21 cellular contexts compared by ENCODE assay signal in the genomic region with DNA sequence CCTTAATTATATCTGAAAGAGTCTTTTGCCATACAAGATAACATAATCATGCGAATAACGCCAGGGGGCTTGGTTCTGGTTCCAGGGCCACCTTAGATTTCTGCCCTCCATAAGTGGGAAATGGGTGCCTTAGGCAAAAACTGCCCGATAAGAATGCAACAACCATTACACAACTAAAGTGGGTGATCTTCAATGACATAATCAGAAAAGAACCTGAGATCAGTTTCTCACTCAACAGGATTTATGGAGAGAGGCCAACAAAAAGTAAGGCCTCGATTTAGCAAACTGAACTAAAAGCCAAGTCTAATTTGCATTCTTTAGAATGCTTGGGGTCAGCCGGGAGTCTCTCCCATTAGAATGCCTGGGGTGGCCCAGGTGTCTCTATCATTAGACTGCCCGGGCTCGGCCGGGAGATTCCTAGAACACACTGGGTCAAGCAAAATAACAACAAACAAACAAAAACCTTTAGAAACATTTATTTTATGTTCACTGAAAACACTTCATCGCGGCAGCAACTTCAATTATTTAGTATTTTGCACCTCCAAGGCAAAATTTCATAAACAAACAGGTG.
DNase-seq lines count a peak whose midpoint lies in the region; ATAC-seq and TF ChIP-seq lines count a peak whose summit lies in the region.
"Had no signal": no experiment of that assay in that cellular context is flagged by ENCODE, and none has a peak within 500 bp of the region (broad histone marks: within the 10 kb centered on the region; RNA-seq: fewer than 3 reads in every experiment).

No MANE protein-coding gene starts in this region.

- H3K9me3 Mint-ChIP-seq in nephron = peaks cover 15% of the 10 kb centered on the region

- no peaks in the 10 kb centered on the region for H4K20me1 ChIP-seq in BLaER1

- H3K4me3 ChIP-seq in BLaER1 = no peak overlapping the region
- H3K4me3 ChIP-seq in H7 (ENCODE audit: insufficient read depth, low read depth, low read length) = no peak overlapping the region
- no peak overlapping the region for H3K4me3 ChIP-seq in body of pancreas
- H3K4me3 ChIP-seq in right cardiac atrium (ENCODE audit: low read length) = no peak overlapping the region
- H3K4me3 ChIP-seq: colonic mucosa had no signal

- DNase-seq in H7 (peak; percentile 10), body of pancreas (no peak), Kasumi-1 (lab: John Stamatoyannopoulos, UW) (no peak), NCI-H2196 treated with DMSO at 0.1 percent for 48 hours (lab: John Stamatoyannopoulos, UW; ENCODE audit: unreplicated experiment) (no peak), right cardiac atrium (no peak)
- DNase-seq: activated CD4-positive, CD25-positive, alpha-beta regulatory T cell; amygdala; DND-41; hippocampal formation; kidney glomerular epithelial cell; NCI-H2081 treated with DMSO at 0.1 percent for 48 hours; NCI-H524 treated with DMSO at 0.1 percent for 48 hours; SHP77 treated with DMSO at 0.1 percent for 48 hours; stimulated activated CD4-positive, alpha-beta T cell treated with anti-CD3 and anti-CD28 coated beads, Interleukin-15, amount 100 ng/mL, for 24 hours; stimulated activated naive B cell treated with anti-CD40 and anti-IgM and Interleukin-4, amounts not matched to agents 10 μg/mL and 1 μg/mL and 100 μg/mL, for 72 hours had no signal

- H3K4me1 ChIP-seq in BLaER1 (peaks cover 50% of the 10 kb centered on the region), body of pancreas (peaks cover 4% of the 10 kb centered on the region), right cardiac atrium (ENCODE audit: control insufficient read depth, insufficient read depth, low read length) (no peaks in the 10 kb centered on the region)

- peak overlapping the region; percentile 10 to 48 (median 37) for H3K27ac Mint-ChIP-seq in nephron
- H3K27ac Mint-ChIP-seq: CD8-positive, alpha-beta T cell had no signal

- H3K36me3 ChIP-seq in BLaER1 (no peaks in the 10 kb centered on the region; the same call in 1 of the 2 replicates), H7 (replicated peaks; ENCODE audit: control insufficient read depth, insufficient read depth, low read length) (no peaks in the 10 kb centered on the region), body of pancreas (replicated peaks in 1 of 2; ENCODE audit: insufficient read depth in 1 of 2, low read depth in 2 of 2) (peaks cover 0 to 3% of the 10 kb centered on the region in 2 donors)
- H3K36me3 ChIP-seq: colonic mucosa had no signal

- H3K27me3 ChIP-seq in BLaER1 (no peaks in the 10 kb centered on the region), H7 (ENCODE audit: control insufficient read depth, insufficient read depth, low read length) (no peaks in the 10 kb centered on the region), body of pancreas (no peaks in the 10 kb centered on the region), right cardiac atrium (ENCODE audit: control insufficient read depth, insufficient read depth) (no peaks in the 10 kb centered on the region)
- H3K27me3 ChIP-seq: colonic mucosa had no signal

- H3K36me3 Mint-ChIP-seq in nephron (ENCODE audit: low read depth) = no peaks in the 10 kb centered on the region

- peaks cover 4% of the 10 kb centered on the region for H3K27me3 Mint-ChIP-seq in nephron (ENCODE audit: low read depth)
- H3K27me3 Mint-ChIP-seq: stimulated activated naive B cell treated with anti-CD40 and anti-IgM and Interleukin-4, amounts not matched to agents 10 μg/mL and 1 μg/mL and 100 μg/mL, for 72 hours had no signal

- intact Hi-C loops in body of pancreas (cut with DNase I) (no loop called here), right cardiac atrium (cut with DNase I) (no loop called here)

- TF ChIP-seq CTCF in body of pancreas (IDR thresholded peaks at IDR 0.05) (no peak), nephron (IDR thresholded peaks at IDR 0.05; ENCODE audit: unreplicated experiment in 3 of 3) (no peak)

- ATAC-seq in body of pancreas (peak; percentile 29), right cardiac atrium (no peak)
- ATAC-seq: CD8-positive, alpha-beta T cell; HCT116; stimulated activated naive B cell treated with anti-CD40 and anti-IgM and Interleukin-4, amounts not matched to agents 10 μg/mL and 1 μg/mL and 100 μg/mL, for 72 hours had no signal

- H3K4me2 ChIP-seq in BLaER1 = 0 out of 2 replicates have a peak overlapping the region, but pooled peaks have one; percentile 13

- peaks cover 35% of the 10 kb centered on the region for H3K4me1 Mint-ChIP-seq in nephron

- H3K9me3 ChIP-seq in BLaER1 (peaks cover 34% of the 10 kb centered on the region), body of pancreas (peaks cover 0 to 7% (median 0%) of the 10 kb centered on the region in 3 donors), right cardiac atrium (ENCODE audit: control insufficient read depth, low read length) (no peaks in the 10 kb centered on the region)
- H3K9me3 ChIP-seq: colonic mucosa had no signal

- no peak overlapping the region for H3K9ac ChIP-seq in BLaER1

- 81 to 83% methylated on average over 10 of the region's 10 CpGs for WGBS in body of pancreas, 2 donors
- WGBS in right cardiac atrium = 60% methylated on average over 10 of the region's 10 CpGs

- no peak for TF ChIP-seq POLR2A in body of pancreas (IDR thresholded peaks at IDR 0.05)

- H3K27ac ChIP-seq in BLaER1 (no peak overlapping the region), body of pancreas (no peak overlapping the region), right cardiac atrium (ENCODE audit: low read length) (no peak overlapping the region)

- H3K4me3 Mint-ChIP-seq in nephron = no peak overlapping the region
- H3K4me3 Mint-ChIP-seq: CD8-positive, alpha-beta T cell; neural crest cell; stimulated activated naive B cell treated with anti-CD40 and anti-IgM and Interleukin-4, amounts not matched to agents 10 μg/mL and 1 μg/mL and 100 μg/mL, for 72 hours had no signal
